In genomic region chr22:49917997-49918910, GRCh38 we compare ENCODE assay signal across 8 cellular contexts. TPM values are rescaled to one million over a fixed set of nuclear protein-coding genes. Genes with fewer than 3 reads are reported as not detected.
A peak's percentile ranks its signal among the peaks of the same experiment; 100 is the strongest.
DNase-seq lines count a peak whose midpoint lies in the region; ATAC-seq and TF ChIP-seq lines count a peak whose summit lies in the region.

Gene ALG12, minus strand, starts transcription at chr22:49918438. Its CDS starts 4,673 bp downstream, at chr22:49913765.
Gene CRELD2, plus strand, starts transcription at chr22:49918634. Its CDS starts 136 bp downstream, at chr22:49918770.

- peak; percentile 92 for DNase-seq in DMS153 treated with DMSO at 0.1 percent for 48 hours (lab: John Stamatoyannopoulos, UW; ENCODE audit: unreplicated experiment)
- DNase-seq in PC-9: peak; percentile 92 to 96
- peak; percentile 95 for DNase-seq in activated T-cell treated with anti-CD3 and anti-CD28 coated beads, Interleukin-2, amount 50 U/mL, for 1 hour
- peak; percentile 37 for DNase-seq in epithelial cell of proximal tubule (ENCODE audit: low read depth)
- peak; percentile 93 to 94 for DNase-seq in stimulated activated CD8-positive, alpha-beta memory T cell treated with anti-CD3 and anti-CD28 coated beads, Interleukin-4, amount 100 ng/mL, for 4 hours (ENCODE audit: low read depth in 2 of 2, low spot score in 1 of 2)

- H3F3A ChIP-seq in PC-9 (ENCODE audit: insufficient read depth, low read depth): peaks cover 10% of the 10 kb centered on the region; the same call in 1 of the 2 replicates

- no peak for TF ChIP-seq RAD21 in Ishikawa (IDR thresholded peaks at IDR 0.05; ENCODE audit: low read depth)

- H3K9ac ChIP-seq in mucosa of rectum (ENCODE audit: low read depth in 1 of 2, low read length in 2 of 2): peak within 1 kb of the TSS; percentile 75 to 94

- H3K79me2 ChIP-seq in PC-9 (ENCODE audit: low read depth): peaks cover 21% of the 10 kb centered on the region

- peak within 1 kb of the TSS; percentile 82 for H3K4me3 ChIP-seq in PC-9
- H3K4me3 ChIP-seq in epithelial cell of proximal tubule (ENCODE audit: low read depth, low read length): peak within 1 kb of the TSS; percentile 87
- H3K4me3 ChIP-seq in mucosa of rectum (ENCODE audit: low read length in 2 of 2): peak within 1 kb of the TSS; percentile 78 to 88

- POLR2A ChIA-PET in PC-9 (lab: Charles Lee; ENCODE audit: unreplicated experiment): interaction anchor here (0.6 to 0.7 kb wide), 4 partner anchors 40 to 1400 kb away, joined by 3 to 5 read pairs (median 4); no protein-coding TSS in a partner anchor

- TF ChIP-seq EP300 in Ishikawa (IDR thresholded peaks at IDR 0.05; ENCODE audit: borderline replicate concordance): no peak

- H3K9me3 ChIP-seq in PC-9 (ENCODE audit: insufficient read depth, low read depth) (no peaks in the 10 kb centered on the region), mucosa of rectum (ENCODE audit: control insufficient read depth in 2 of 2, low read length in 2 of 2) (no peaks in the 10 kb centered on the region)

- BruUV-seq in PC-9 (replicated peaks; lab: Mats Ljungman, UMichigan): no TSS peak

- intact Hi-C loops in PC-9 (cut with micrococcal nuclease; ENCODE audit: unreplicated experiment): loop anchor here (2.0 kb wide), 1 partner anchor 151 kb away; no protein-coding TSS in a partner anchor

- no peak for TF ChIP-seq CTCF in PC-9 (conservative IDR thresholded peaks at IDR 0.05)
- TF ChIP-seq CTCF in epithelial cell of proximal tubule (conservative IDR thresholded peaks at IDR 0.05; ENCODE audit: low read depth, low read length): no peak

- peak within 1 kb of the TSS; percentile 93 for H3K4me2 ChIP-seq in PC-9

- H3K36me3 ChIP-seq in PC-9 (ENCODE audit: low read depth) (no peaks in the 10 kb centered on the region), mucosa of rectum (ENCODE audit: control insufficient read depth in 2 of 2, insufficient read depth in 2 of 2, low read length in 2 of 2) (peaks cover 13 to 15% of the 10 kb centered on the region in 2 donors)

- H3K27ac ChIP-seq in PC-9: peak within 1 kb of the TSS; percentile 88
- peak within 1 kb of the TSS; percentile 95 to 98 for H3K27ac ChIP-seq in mucosa of rectum (ENCODE audit: low read depth in 2 of 2, low read length in 2 of 2)

- ATAC-seq in GM21576 (IDR thresholded peaks at IDR 0.05; ENCODE audit: unreplicated experiment): peak; percentile 79

- H3K27me3 ChIP-seq in PC-9 (ENCODE audit: insufficient read depth, low read depth) (no peaks in the 10 kb centered on the region), mucosa of rectum (ENCODE audit: control insufficient read depth in 2 of 2, insufficient read depth in 2 of 2, low read length in 2 of 2) (no peaks in the 10 kb centered on the region)

- peak within 1 kb of the TSS; percentile 85 for H2AFZ ChIP-seq in PC-9

- no peaks in the 10 kb centered on the region for H4K20me1 ChIP-seq in PC-9 (ENCODE audit: insufficient read depth)

- H3K4me1 ChIP-seq in PC-9 (replicated peaks; ENCODE audit: insufficient read depth) (peaks cover 17% of the 10 kb centered on the region), mucosa of rectum (ENCODE audit: control insufficient read depth in 2 of 2, insufficient read depth in 2 of 2, low read length in 2 of 2) (peaks cover 8 to 12% of the 10 kb centered on the region in 2 donors)

- H3K9me2 ChIP-seq in PC-9 (ENCODE audit: insufficient read depth): no peaks in the 10 kb centered on the region

- CTCF ChIA-PET in PC-9 (lab: Charles Lee): no interaction called here

TF ChIP-seq in Ishikawa, 13 proteins besides CTCF, POLR2A, EP300 and RAD21:
- TF ChIP-seq EGR1 (IDR thresholded peaks at IDR 0.05): no peak; the same call in 1 of the 2 replicates
- peak; percentile 66 for TF ChIP-seq TAF1 (IDR thresholded peaks at IDR 0.05; ENCODE audit: low read depth)
- TF ChIP-seq MAX (IDR thresholded peaks at IDR 0.05): peak; percentile 42; the same call in 1 of the 2 replicates
- TF ChIP-seq YY1 (IDR thresholded peaks at IDR 0.05; ENCODE audit: low read depth): peak; percentile 98
- no peak for TF ChIP-seq REST (IDR thresholded peaks at IDR 0.05; ENCODE audit: low read depth)
- TF ChIP-seq ZBTB7A (IDR thresholded peaks at IDR 0.05; ENCODE audit: low read depth): peak; percentile 81; the same call in 1 of the 2 replicates

RNA-seq across cellular contexts. Expression of gene ALG12, which starts in this region (rescaled TPM):
- total RNA-seq in PC-9 (2021) (16.8 and 19.2 TPM in 2 replicates), epithelial cell of proximal tubule (16.4 and 24.5 TPM in 2 replicates)

RNA-seq across cellular contexts. Expression of gene CRELD2, which starts in this region (rescaled TPM):
- total RNA-seq in PC-9 (2021): 30.7 and 34.1 TPM in 2 replicates
- 48.8 and 54.1 TPM in 2 replicates for total RNA-seq in epithelial cell of proximal tubule

Comparison
In these comparisons a context has a peak if more than half of its experiments do, and no peak if none do; other contexts are left out.
1. Peak in every context shown above with its lines: DNase-seq, ATAC-seq, H3K4me3 ChIP-seq and H3K27ac ChIP-seq.
2. DNase-seq: peak in every context shown above with its lines; median percentile 95 in activated T-cell treated with anti-CD3 and anti-CD28 coated beads, Interleukin-2, amount 50 U/mL, for 1 hour; 94 in PC-9; 94 in stimulated activated CD8-positive, alpha-beta memory T cell treated with anti-CD3 and anti-CD28 coated beads, Interleukin-4, amount 100 ng/mL, for 4 hours; 92 in DMS153 treated with DMSO at 0.1 percent for 48 hours; 37 in epithelial cell of proximal tubule.